17 cellular contexts compared by ENCODE assay signal in genomic region chr6:452301-453067, GRCh38.
DNase-seq lines count a peak whose midpoint lies in the region; TF ChIP-seq lines count a peak whose summit lies in the region.
"Had no signal": no experiment of that assay in that cellular context is flagged by ENCODE, and none has a peak within 500 bp of the region (broad histone marks: within the 10 kb centered on the region; RNA-seq: fewer than 3 reads in every experiment).

No MANE protein-coding gene starts in this region.

- H3K4me3 ChIP-seq in fibroblast of the aortic adventitia (ENCODE audit: low read depth, low read length): no peak overlapping the region
- H3K4me3 ChIP-seq: A549, pancreas, uterus had no signal

- no peaks in the 10 kb centered on the region for H3K36me3 Mint-ChIP-seq in chondrocyte (ENCODE audit: low read depth)

- no peak overlapping the region for H3K4me3 Mint-ChIP-seq in chondrocyte (ENCODE audit: unreplicated experiment)
- H3K4me3 Mint-ChIP-seq: CD8-positive, alpha-beta memory T cell; central memory CD8-positive, alpha-beta T cell; endodermal cell; stimulated activated naive B cell treated with anti-CD40 and anti-IgM and Interleukin-4, amounts not matched to agents 10 μg/mL and 1 μg/mL and 100 μg/mL, for 72 hours had no signal

- TF ChIP-seq CTCF in fibroblast of the aortic adventitia (IDR thresholded peaks at IDR 0.05; ENCODE audit: insufficient read depth, low read length) (no peak), RWPE1 (conservative IDR thresholded peaks at IDR 0.05; ENCODE audit: low read depth) (no peak), chondrocyte (IDR thresholded peaks at IDR 0.05) (no peak)

- no peak overlapping the region for H3K27ac ChIP-seq in RWPE1
- H3K27ac ChIP-seq: A549, pancreas, uterus had no signal

- DNase-seq in NCI-H2171 treated with DMSO at 0.1 percent for 48 hours (lab: John Stamatoyannopoulos, UW): peak; percentile 14
- DNase-seq in NCI-H2171 (lab: John Stamatoyannopoulos, UW): no peak
- DNase-seq in NCI-H146 (lab: John Stamatoyannopoulos, UW): peak; percentile 78
- peak; percentile 45 for DNase-seq in fibroblast of the aortic adventitia (ENCODE audit: low read depth)
- DNase-seq in stromal cell of bone marrow (ENCODE audit: low read depth): peak; percentile 33
- no peak for DNase-seq in activated naive CD4-positive, alpha-beta T cell treated with anti-CD3 and anti-CD28 coated beads, Interleukin-2, amount 50 U/mL, for 16 hours
- no peak for DNase-seq in RWPE1 (ENCODE audit: low spot score)
- no peak for DNase-seq in chondrocyte (ENCODE audit: low spot score)
- DNase-seq: activated CD4-positive, alpha-beta T cell treated with anti-CD3 and anti-CD28 coated beads, Interleukin-2, amount 50 U/mL, for 1 hour; CD8-positive, alpha-beta memory T cell; NCI-H1930; stimulated activated naive B cell treated with anti-CD40 and anti-IgM and Interleukin-4, amounts not matched to agents 10 μg/mL and 1 μg/mL and 100 μg/mL, for 72 hours; uterus had no signal

- H3K27ac Mint-ChIP-seq in chondrocyte (ENCODE audit: unreplicated experiment): no peak overlapping the region
- H3K27ac Mint-ChIP-seq: CD8-positive, alpha-beta memory T cell; endodermal cell; stimulated activated naive B cell treated with anti-CD40 and anti-IgM and Interleukin-4, amounts not matched to agents 10 μg/mL and 1 μg/mL and 100 μg/mL, for 72 hours had no signal

- CTCF ChIA-PET in RWPE1 (lab: Yijun Ruan, JAX): interaction anchor here (0.6 kb wide), 1 partner anchor 8 kb away, joined by 4 read pairs; no protein-coding TSS in a partner anchor

- H3K4me1 Mint-ChIP-seq in chondrocyte (ENCODE audit: low read depth): no peaks in the 10 kb centered on the region

- POLR2A ChIA-PET in RWPE1 (lab: Yijun Ruan, JAX; ENCODE audit: low non-redundant PET): no interaction called here

- H3K27me3 Mint-ChIP-seq in chondrocyte (ENCODE audit: low read depth): peaks cover 17% of the 10 kb centered on the region
- H3K27me3 Mint-ChIP-seq: central memory CD8-positive, alpha-beta T cell; stimulated activated naive B cell treated with anti-CD40 and anti-IgM and Interleukin-4, amounts not matched to agents 10 μg/mL and 1 μg/mL and 100 μg/mL, for 72 hours had no signal

- H3K9me3 Mint-ChIP-seq in chondrocyte (ENCODE audit: low read depth): peaks cover 3% of the 10 kb centered on the region
- H3K9me3 Mint-ChIP-seq: CD8-positive, alpha-beta memory T cell; central memory CD8-positive, alpha-beta T cell had no signal

Comparison
In these comparisons a context has a peak if more than half of its experiments do, and no peak if none do; other contexts are left out.
1. DNase-seq: peak in NCI-H2171 treated with DMSO at 0.1 percent for 48 hours (single experiment), NCI-H146 (single experiment), fibroblast of the aortic adventitia (single experiment) and stromal cell of bone marrow (single experiment); none in NCI-H2171 (single experiment), activated naive CD4-positive, alpha-beta T cell treated with anti-CD3 and anti-CD28 coated beads, Interleukin-2, amount 50 U/mL, for 16 hours (single experiment), RWPE1 (single experiment) and chondrocyte (single experiment).